ENCODE assay signal across 19 cellular contexts in the genomic region with DNA sequence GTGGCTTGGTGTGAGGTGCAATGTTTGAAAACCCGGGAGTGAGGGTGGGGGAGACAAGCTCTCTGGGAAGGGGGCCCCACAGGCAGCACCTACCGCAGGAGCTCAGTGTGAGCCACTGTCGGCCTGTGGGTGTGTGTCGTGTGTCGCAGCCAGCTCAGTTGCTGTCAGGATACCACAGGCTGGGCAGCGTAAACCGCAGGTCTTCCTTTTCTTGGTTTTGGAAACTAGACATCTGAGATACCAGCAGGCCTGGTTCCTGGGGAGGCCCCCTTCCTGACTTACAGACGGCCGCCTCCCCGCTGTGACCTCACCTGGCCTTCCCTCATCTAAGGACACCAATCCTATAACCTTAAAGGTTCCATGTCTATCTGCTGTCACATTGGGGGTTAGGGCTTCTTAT. TPM values are rescaled to one million over a fixed set of nuclear protein-coding genes. Genes with fewer than 3 reads are reported as not detected.
"Had no signal": no experiment of that assay in that cellular context is flagged by ENCODE, and none has a peak within 500 bp of the region (broad histone marks: within the 10 kb centered on the region; RNA-seq: fewer than 3 reads in every experiment).

No MANE protein-coding gene starts in this region.

- ATAC-seq: activated CD4-positive, CD25-positive, alpha-beta regulatory T cell treated with anti-CD3 and anti-CD28 coated beads, Interleukin-2, amount 50 U/mL, for 24 hours; left colon; lower lobe of right lung had no signal

- H3K4me3 ChIP-seq: lower lobe of right lung, prostate gland, skin epidermis, thoracic aorta had no signal

- H3K27ac ChIP-seq: lower lobe of right lung, prostate gland, skin epidermis, thoracic aorta had no signal

- H3K4me1 ChIP-seq: lower lobe of right lung, prostate gland had no signal

- H3K9me3 Mint-ChIP-seq: endodermal cell, nephron progenitor cell had no signal

- H3K4me3 Mint-ChIP-seq: endodermal cell, nephron progenitor cell had no signal

- DNase-seq: activated gamma-delta T cell; aorta; cerebellar nuclear complex; head of caudate nucleus; left colon; lower lobe of right lung; nephron progenitor cell; stimulated activated CD4-positive, alpha-beta T cell treated with anti-CD3 and anti-CD28 coated beads, Interleukin-4, amount 100 ng/mL, for 4 hours; stimulated activated CD8-positive, alpha-beta memory T cell treated with anti-CD3 and anti-CD28 coated beads, Interleukin-4, amount 100 ng/mL, for 48 hours had no signal

- H3K9me3 ChIP-seq: lower lobe of right lung, prostate gland, thoracic aorta had no signal

- H3K4me1 Mint-ChIP-seq: endodermal cell, nephron progenitor cell had no signal

RNA-seq across cellular contexts. Expression of a gene that starts 28.4 kb away (rescaled TPM):
- total RNA-seq: aorta, epithelial cell of proximal tubule, frontal cortex, lower lobe of right lung, omental fat pad, right cardiac atrium, thoracic aorta, ureter had no signal

RNA-seq across cellular contexts. Expression of a gene that starts 30.6 kb away (rescaled TPM):
- total RNA-seq: aorta, epithelial cell of proximal tubule, frontal cortex, lower lobe of right lung, omental fat pad, prostate gland, thoracic aorta, ureter had no signal
